In genomic region chr14:104206281-104206904, GRCh38 we compare ENCODE assay signal across 11 cellular contexts.
DNase-seq lines count a peak whose midpoint lies in the region; ATAC-seq and TF ChIP-seq lines count a peak whose summit lies in the region.
"Had no signal": no experiment of that assay in that cellular context is flagged by ENCODE, and none has a peak within 500 bp of the region (broad histone marks: within the 10 kb centered on the region; RNA-seq: fewer than 3 reads in every experiment).

No MANE protein-coding gene starts in this region.

- TF ChIP-seq CTCF in HEK293 (tag by site-specific recombination; IDR thresholded peaks at IDR 0.05) = no peak

- no peaks in the 10 kb centered on the region; the same call in 1 of the 2 replicates for H3K4me1 ChIP-seq in HEK293 (ENCODE audit: control insufficient read depth, insufficient read depth, low read length)

- peak; percentile 72 for DNase-seq in NCI-H510A treated with DMSO at 0.1 percent for 48 hours (lab: John Stamatoyannopoulos, UW)
- peak; percentile 26 to 90 (median 50) for DNase-seq in posterior cingulate gyrus
- DNase-seq: MG63, naive B cell, T-helper 9 cell had no signal

- ATAC-seq in esophagus mucosa (peak; percentile 32), GM18517 (IDR thresholded peaks at IDR 0.05; ENCODE audit: unreplicated experiment) (no peak), GM21723 (IDR thresholded peaks at IDR 0.05; ENCODE audit: unreplicated experiment) (no peak), HG03175 (IDR thresholded peaks at IDR 0.05; ENCODE audit: unreplicated experiment) (no peak)
- ATAC-seq: GM12878 had no signal

- CTCF ChIA-PET in HEK293 (lab: Yijun Ruan, JAX) = no interaction called here

- no peak overlapping the region for H3K4me3 ChIP-seq in HEK293 (ENCODE audit: low read depth, low read length)
- H3K4me3 ChIP-seq: GM12878, MG63 had no signal

- no peaks in the 10 kb centered on the region for H3K9me3 ChIP-seq in HEK293 (ENCODE audit: control insufficient read depth, insufficient read depth, low read depth, low read length)
- H3K9me3 ChIP-seq: MG63 had no signal

- POLR2A ChIA-PET in HEK293 (lab: Yijun Ruan, JAX) = no interaction called here

- no peaks in the 10 kb centered on the region for H3K36me3 ChIP-seq in HEK293 (ENCODE audit: control insufficient read depth in 2 of 2, insufficient read depth in 1 of 2, low read length in 2 of 2)
- H3K36me3 ChIP-seq: MG63 had no signal

- intact Hi-C loops in posterior cingulate gyrus (cut with DNase I) = no loop called here

- H3K27ac ChIP-seq in HEK293 (ENCODE audit: extremely low read depth, low read depth, low read length) = no peak overlapping the region

TF ChIP-seq in HEK293, 187 proteins besides CTCF, POLR2A, EP300 and RAD21 (continues in another document):
- TF ChIP-seq ZNF488 (tag by site-specific recombination; IDR thresholded peaks at IDR 0.05) (no peak), ZNF239 (tag by site-specific recombination; IDR thresholded peaks at IDR 0.05) (no peak), ELK4 (IDR thresholded peaks at IDR 0.05; ENCODE audit: borderline replicate concordance, low read depth, low read length) (no peak), ZNF548 (tag by site-specific recombination; IDR thresholded peaks at IDR 0.05) (no peak), SP7 (tag by site-specific recombination; IDR thresholded peaks at IDR 0.05) (peak; percentile 87), ZNF398 (tag by site-specific recombination; IDR thresholded peaks at IDR 0.05) (no peak), ZNF366 (tag by site-specific recombination; conservative IDR thresholded peaks at IDR 0.05) (peak; percentile 57), RBAK (tag by site-specific recombination; IDR thresholded peaks at IDR 0.05) (no peak), TCF7L2 (IDR thresholded peaks at IDR 0.05; ENCODE audit: borderline replicate concordance, low read depth, low read length) (peak; percentile 87), MEIS1 (CRISPR knock-in tag; IDR thresholded peaks at IDR 0.05; ENCODE audit: borderline replicate concordance) (no peak), SCRT2 (tag by site-specific recombination; IDR thresholded peaks at IDR 0.05) (no peak), WT1 (tag by site-specific recombination; IDR thresholded peaks at IDR 0.05) (peak; percentile 82), ZIC2 (tag by site-specific recombination; IDR thresholded peaks at IDR 0.05) (peak; percentile 97), ZBTB11 (tag by site-specific recombination; conservative IDR thresholded peaks at IDR 0.05; ENCODE audit: low read depth) (no peak), BCL11B (tag by site-specific recombination; IDR thresholded peaks at IDR 0.05; ENCODE audit: low read depth) (no peak), ZFHX2 (tag by site-specific recombination; conservative IDR thresholded peaks at IDR 0.05) (peak; percentile 91), ZNF18 (tag by site-specific recombination; IDR thresholded peaks at IDR 0.05) (no peak), ZNF155 (tag by site-specific recombination; IDR thresholded peaks at IDR 0.05) (no peak), AEBP2 (tag by site-specific recombination; IDR thresholded peaks at IDR 0.05; ENCODE audit: borderline replicate concordance) (no peak), KLF9 (tag by site-specific recombination; IDR thresholded peaks at IDR 0.05; ENCODE audit: low read depth) (no peak), ZNF843 (tag by site-specific recombination; IDR thresholded peaks at IDR 0.05) (no peak), ZSCAN4 (tag by site-specific recombination; IDR thresholded peaks at IDR 0.05) (0 out of 2 replicates have a peak, but pooled peaks have one; percentile 55)
